Comparison of ENCODE assay signal across 2 cellular contexts in genomic region chr16:75323928-75324327, GRCh38.
TF ChIP-seq lines count a peak whose summit lies in the region.

No MANE protein-coding gene starts in this region.

TF ChIP-seq in IMR-90, 13 proteins besides CTCF, POLR2A, EP300 and RAD21 (continued from another document):
- TF ChIP-seq SMC3 (IDR thresholded peaks at IDR 0.05; ENCODE audit: low read depth, low read length) = no peak
- TF ChIP-seq USF2 (IDR thresholded peaks at IDR 0.05; ENCODE audit: low read depth, low read length) = no peak
TF ChIP-seq in IMR-90: peak in this region for 0.

TF ChIP-seq in K562, 482 proteins besides CTCF, POLR2A, EP300 and RAD21 (continued from another document):
- no peak for TF ChIP-seq GATAD2B (IDR thresholded peaks at IDR 0.05; ENCODE audit: borderline replicate concordance)
- TF ChIP-seq CTBP1 (IDR thresholded peaks at IDR 0.05; ENCODE audit: borderline replicate concordance) = no peak
- TF ChIP-seq SOX6 (IDR thresholded peaks at IDR 0.05) = no peak
- TF ChIP-seq ZBTB2 (IDR thresholded peaks at IDR 0.05) = no peak
